Comparison of ENCODE assay signal across 23 cellular contexts in genomic region chr22:49291169-49291568, GRCh38.
A peak's percentile ranks its signal among the peaks of the same experiment; 100 is the strongest.
DNase-seq lines count a peak whose midpoint lies in the region; ATAC-seq, FAIRE-seq and TF ChIP-seq lines count a peak whose summit lies in the region.
"Had no signal": no experiment of that assay in that cellular context is flagged by ENCODE, and none has a peak within 500 bp of the region (broad histone marks: within the 10 kb centered on the region; RNA-seq: fewer than 3 reads in every experiment).

No MANE protein-coding gene starts in this region.

- no peak overlapping the region for H2AK5ac ChIP-seq in H1 (ENCODE audit: low read depth, low read length)
- H2AK5ac ChIP-seq in neuronal stem cell (ENCODE audit: low read depth, low read length): peak overlapping the region; percentile 1

- TF ChIP-seq CTCF in H1 (IDR thresholded peaks at IDR 0.05; ENCODE audit: control extremely low read depth in 1 of 3, insufficient read depth in 1 of 3, low read depth in 1 of 3, low read length in 3 of 3): no peak
- TF ChIP-seq CTCF in tibial artery (IDR thresholded peaks at IDR 0.05): no peak
- no peak for TF ChIP-seq CTCF in pancreas (IDR thresholded peaks at IDR 0.05)

- H3K4me1 ChIP-seq in H1 (replicated peaks in 1 of 4; ENCODE audit: control insufficient read depth in 3 of 4, insufficient read depth in 4 of 4, low read length in 3 of 4): peaks cover 0 to 4% (median 1%) of the 10 kb centered on the region in 4 experiments; a peak in 3 of 7 replicates
- peaks cover 0 to 3% of the 10 kb centered on the region in 2 donors for H3K4me1 ChIP-seq in neuronal stem cell (ENCODE audit: control insufficient read depth in 2 of 2, insufficient read depth in 1 of 2, low read depth in 1 of 2, low read length in 2 of 2)
- H3K4me1 ChIP-seq in tibial artery: no peaks in the 10 kb centered on the region
- H3K4me1 ChIP-seq in pancreas: no peaks in the 10 kb centered on the region
- H3K4me1 ChIP-seq: Peyer's patch had no signal

- H2AFZ ChIP-seq in H1 (ENCODE audit: low read length): peak overlapping the region; percentile 82; the same call in 1 of the 2 replicates
- H2AFZ ChIP-seq in neuronal stem cell (ENCODE audit: low read length): peak overlapping the region; percentile 72

- H3K79me1 ChIP-seq in H1 (ENCODE audit: low read depth, low read length): no peaks in the 10 kb centered on the region
- no peaks in the 10 kb centered on the region for H3K79me1 ChIP-seq in neuronal stem cell (ENCODE audit: low read depth, low read length)

- H3K56ac ChIP-seq in H1 (replicated peaks; ENCODE audit: insufficient read length, low read depth, low read length): no peak overlapping the region

- FAIRE-seq in H1 (lab: Jason Lieb, UNC) (no peak), pancreas (lab: Jason Lieb, UNC) (no peak)
- FAIRE-seq: D721Med, H54, HTR-8/SVneo had no signal

- no peak overlapping the region for H2BK20ac ChIP-seq in H1 (ENCODE audit: low read length)

- intact Hi-C loops in tibial artery (cut with DNase I; ENCODE audit: low total_unique reads): no loop called here
- intact Hi-C loops in pancreas (cut with DNase I): no loop called here

- no peak for TF ChIP-seq EP300 in H1 (IDR thresholded peaks at IDR 0.05; ENCODE audit: borderline replicate concordance in 1 of 2, low read depth in 2 of 2, low read length in 2 of 2)

- no peak overlapping the region for H3K4me3 ChIP-seq in H1 (ENCODE audit: extremely low read depth in 1 of 4, insufficient read depth in 2 of 4, low read depth in 3 of 4, low read length in 4 of 4)
- no peak overlapping the region for H3K4me3 ChIP-seq in neuronal stem cell (ENCODE audit: low read length in 2 of 2)
- no peak overlapping the region for H3K4me3 ChIP-seq in tibial artery
- H3K4me3 ChIP-seq in pancreas: no peak overlapping the region
- H3K4me3 ChIP-seq: Peyer's patch had no signal

- H3K9ac ChIP-seq in H1 (replicated peaks in 1 of 4; ENCODE audit: extremely low read depth in 1 of 4, low read depth in 3 of 4, low read length in 3 of 4) (no peak overlapping the region), neuronal stem cell (ENCODE audit: low read depth, low read length, poor library complexity) (no peak overlapping the region)

- H2BK120ac ChIP-seq in H1 (replicated peaks; ENCODE audit: low read depth, low read length) (no peak overlapping the region), neuronal stem cell (ENCODE audit: low read depth, low read length) (no peak overlapping the region)

- H3K14ac ChIP-seq in H1 (ENCODE audit: insufficient read length) (no peak overlapping the region), neuronal stem cell (ENCODE audit: low read length) (no peak overlapping the region)

- no peaks in the 10 kb centered on the region for H3K36me3 ChIP-seq in H1 (ENCODE audit: control insufficient read depth in 2 of 4, insufficient read depth in 4 of 4, low read length in 3 of 4)
- H3K36me3 ChIP-seq in neuronal stem cell (replicated peaks in 1 of 2; ENCODE audit: control insufficient read depth in 2 of 2, insufficient read depth in 2 of 2, low read length in 2 of 2): no peaks in the 10 kb centered on the region
- no peaks in the 10 kb centered on the region for H3K36me3 ChIP-seq in tibial artery
- no peaks in the 10 kb centered on the region for H3K36me3 ChIP-seq in pancreas
- H3K36me3 ChIP-seq: Peyer's patch had no signal

- WGBS in H1 (ENCODE audit: extremely low coverage in 1 of 2, insufficient coverage in 1 of 2, insufficient read length in 1 of 2, insufficient replicate concordance in 2 of 2, low coverage in 1 of 2, low lambda C conversion rate in 2 of 2, missing lambda C conversion rate in 1 of 2), 2 experiments: 84% methylated on average over 13 of the region's 13 CpGs; no CpG with 5 or more reads in 1 of the 2 experiments
- WGBS in neuronal stem cell (ENCODE audit: extremely low coverage in 2 of 2, insufficient read length in 2 of 2, insufficient replicate concordance in 1 of 2), 2 donors: no CpG with 5 or more reads among the region's 13 CpGs
- WGBS in pancreas, 2 donors: 49 to 52% methylated on average over 13 of the region's 13 CpGs

- peak; percentile 11 for DNase-seq in activated CD4-positive, CD25-positive, alpha-beta regulatory T cell treated with anti-CD3 and anti-CD28 coated beads, Interleukin-2, amount 50 U/mL, for 72 hours
- DNase-seq in H1 (ENCODE audit: low read depth in 1 of 2, low spot score in 2 of 2): no peak
- DNase-seq in neuronal stem cell (ENCODE audit: low spot score): no peak
- peak; percentile 5 to 45 for DNase-seq in tibial artery
- DNase-seq in pancreas: no peak
- DNase-seq: AML-193; DND-41; MM.1S; NCI-H1092; NCI-H1436 treated with DMSO at 0.1 percent for 48 hours; NCI-H2029; NCI-H2171; NK-92 treated with Interleukin-12 subunit alpha and Interleukin-12 subunit beta, amount 100 ng/mL, for 24 hours; Right ventricle myocardium superior had no signal

- no peak for TF ChIP-seq POLR2A in H1 (IDR thresholded peaks at IDR 0.05; ENCODE audit: control extremely low read depth in 1 of 2, low read depth in 2 of 2, low read length in 2 of 2)

- H3K23ac ChIP-seq in H1 (ENCODE audit: insufficient read length): no peak overlapping the region
- H3K23ac ChIP-seq in neuronal stem cell (ENCODE audit: low read depth, low read length, poor library complexity): no peak overlapping the region

- no peak for TF ChIP-seq RAD21 in H1 (IDR thresholded peaks at IDR 0.05 in 1 of 2, conservative IDR thresholded peaks at IDR 0.05 in 1 of 2; ENCODE audit: low read depth in 2 of 2, low read length in 2 of 2)

- H3K18ac ChIP-seq in H1 (ENCODE audit: extremely low read depth, low read length) (peak overlapping the region; percentile 22; the same call in 1 of the 2 replicates), neuronal stem cell (ENCODE audit: low read length) (peak overlapping the region; percentile 22)

- H3K27me3 ChIP-seq in H1 (replicated peaks in 1 of 4; ENCODE audit: control insufficient read depth in 3 of 4, extremely low read depth in 1 of 4, insufficient read depth in 3 of 4, low read length in 3 of 4): 0 out of 7 replicates have a peak, but pooled peaks cover 0 to 2% (median 0%) of the 10 kb centered on the region in 4 experiments
- peaks cover 0 to 6% (median 0%) of the 10 kb centered on the region in 3 experiments for H3K27me3 ChIP-seq in neuronal stem cell (ENCODE audit: control insufficient read depth in 3 of 3, insufficient read depth in 3 of 3, low read depth in 1 of 3, low read length in 3 of 3)
- no peaks in the 10 kb centered on the region for H3K27me3 ChIP-seq in tibial artery
- H3K27me3 ChIP-seq in pancreas: peaks cover 0 to 4% (median 0%) of the 10 kb centered on the region in 4 donors
- H3K27me3 ChIP-seq: Peyer's patch had no signal

- 0 out of 2 replicates have a peak overlapping the region, but pooled peaks have one; percentile 20 for H2BK15ac ChIP-seq in H1 (ENCODE audit: low read length)
- no peak overlapping the region for H2BK15ac ChIP-seq in neuronal stem cell (ENCODE audit: low read length)

- no peak overlapping the region; the same call in 1 of the 2 replicates for H2BK5ac ChIP-seq in H1 (ENCODE audit: low read depth, low read length)
- no peak overlapping the region for H2BK5ac ChIP-seq in neuronal stem cell (ENCODE audit: low read length)

- no peak overlapping the region for H3K4me2 ChIP-seq in H1 (ENCODE audit: insufficient read depth in 1 of 2, low read depth in 2 of 2, low read length in 2 of 2)
- H3K4me2 ChIP-seq in neuronal stem cell (ENCODE audit: insufficient read depth, low read length, poor library complexity, severe bottlenecking): no peak overlapping the region

- H4K8ac ChIP-seq in H1 (ENCODE audit: extremely low read depth, insufficient read depth, low read length) (peak overlapping the region; percentile 11; the same call in 1 of the 2 replicates), neuronal stem cell (ENCODE audit: low read depth, low read length) (no peak overlapping the region)

- H3K27ac ChIP-seq in H1 (ENCODE audit: low read depth, low read length) (no peak overlapping the region), neuronal stem cell (replicated peaks; ENCODE audit: low read length) (no peak overlapping the region), tibial artery (no peak overlapping the region), pancreas (no peak overlapping the region)
- H3K27ac ChIP-seq: 22Rv1, C4-2B, Peyer's patch had no signal

- H3K23me2 ChIP-seq in H1 (ENCODE audit: low read depth, low read length): no peaks in the 10 kb centered on the region

- H4K20me1 ChIP-seq in H1 (replicated peaks in 1 of 2; ENCODE audit: control insufficient read depth in 1 of 2, insufficient read depth in 2 of 2, low read length in 2 of 2): no peaks in the 10 kb centered on the region

- H4K5ac ChIP-seq in H1 (ENCODE audit: insufficient read length, low read depth, low read length): no peak overlapping the region

- no peak for ATAC-seq in activated CD4-positive, CD25-positive, alpha-beta regulatory T cell treated with anti-CD3 and anti-CD28 coated beads, Interleukin-2, amount 50 U/mL, for 24 hours
- no peak for ATAC-seq in HG02610 (IDR thresholded peaks at IDR 0.05; ENCODE audit: unreplicated experiment)
- no peak for ATAC-seq in HG03442 (IDR thresholded peaks at IDR 0.05; ENCODE audit: unreplicated experiment)
- no peak for ATAC-seq in pancreas

- CTCF ChIA-PET in H1 (lab: Charles Lee; ENCODE audit: partially characterized antibody): interaction anchor here (1.1 to 1.9 kb wide), 2 partner anchors 18 to 20 kb away, joined by 3 to 6 read pairs; no protein-coding TSS in a partner anchor

- no peak overlapping the region for H3K4ac ChIP-seq in H1 (replicated peaks; ENCODE audit: insufficient read length, low read depth, low read length)
- H3K4ac ChIP-seq in neuronal stem cell (ENCODE audit: low read length): no peak overlapping the region

- H3K79me2 ChIP-seq in H1 (ENCODE audit: control insufficient read depth in 1 of 2, insufficient read depth in 2 of 2, low read length in 2 of 2): no peaks in the 10 kb centered on the region

- H2BK12ac ChIP-seq in H1 (ENCODE audit: low read depth, low read length) (peak overlapping the region; percentile 60; the same call in 1 of the 2 replicates), neuronal stem cell (ENCODE audit: low read length) (no peak overlapping the region)

- POLR2A ChIA-PET in H1 (lab: Charles Lee; ENCODE audit: partially characterized antibody): no interaction called here

- H3K9me3 ChIP-seq in H1 (ENCODE audit: insufficient read depth in 2 of 2, low read depth in 1 of 2, low read length in 1 of 2): no peaks in the 10 kb centered on the region; a peak in 1 of 4 replicates
- peaks cover 0 to 7% of the 10 kb centered on the region in 2 donors for H3K9me3 ChIP-seq in neuronal stem cell (replicated peaks in 1 of 2; ENCODE audit: control insufficient read depth in 2 of 2, insufficient read depth in 1 of 2, low read depth in 1 of 2, low read length in 2 of 2)
- peaks cover 0 to 15% (median 8%) of the 10 kb centered on the region in 3 donors for H3K9me3 ChIP-seq in tibial artery
- no peaks in the 10 kb centered on the region for H3K9me3 ChIP-seq in pancreas
- H3K9me3 ChIP-seq: Peyer's patch had no signal

- peak overlapping the region; percentile 7 for H4K91ac ChIP-seq in H1 (replicated peaks; ENCODE audit: insufficient read length, low read length)
- no peak overlapping the region for H4K91ac ChIP-seq in neuronal stem cell (ENCODE audit: low read depth, low read length, poor library complexity)

TF ChIP-seq in H1, 55 proteins besides CTCF, POLR2A, EP300 and RAD21 (continues in another document):
- no peak for TF ChIP-seq HDAC6 (IDR thresholded peaks at IDR 0.05; ENCODE audit: low read depth, low read length)
- no peak for TF ChIP-seq GTF2F1 (IDR thresholded peaks at IDR 0.05; ENCODE audit: borderline replicate concordance, low read depth, low read length)
- no peak for TF ChIP-seq SP2 (IDR thresholded peaks at IDR 0.05; ENCODE audit: low read length)

Comparison
In these comparisons a context has a peak if more than half of its experiments do, and no peak if none do; other contexts are left out.
1. DNase-seq: peak in activated CD4-positive, CD25-positive, alpha-beta regulatory T cell treated with anti-CD3 and anti-CD28 coated beads, Interleukin-2, amount 50 U/mL, for 72 hours (single experiment) and tibial artery (2 of 2); none in H1 (0 of 2), neuronal stem cell (single experiment) and pancreas (0 of 6).